In genomic region chr11:12673924-12674570, GRCh38 we compare ENCODE assay signal across 8 cellular contexts. TPM values are rescaled to one million over a fixed set of nuclear protein-coding genes. Genes with fewer than 3 reads are reported as not detected.
DNase-seq lines count a peak whose midpoint lies in the region; ATAC-seq and TF ChIP-seq lines count a peak whose summit lies in the region.

TSS of gene TEAD1 (plus strand) at chr11:12674421.

- peaks cover 0 to 4% (median 0%) of the 10 kb centered on the region in 3 donors for H3K36me3 Mint-ChIP-seq in CD8-positive, alpha-beta memory T cell
- peaks cover 17% of the 10 kb centered on the region for H3K36me3 Mint-ChIP-seq in natural killer cell
- no peaks in the 10 kb centered on the region for H3K36me3 Mint-ChIP-seq in stimulated activated memory B cell treated with anti-CD40 and anti-IgM and Interleukin-4, amounts not matched to agents 10 μg/mL and 1 μg/mL and 100 μg/mL, for 72 hours

- ATAC-seq in GM21515 (IDR thresholded peaks at IDR 0.05; ENCODE audit: unreplicated experiment) (peak; percentile 69), natural killer cell (peak; percentile 65 to 89 (median 88))
- ATAC-seq in stimulated activated memory B cell treated with anti-CD40 and anti-IgM and Interleukin-4, amounts not matched to agents 10 μg/mL and 1 μg/mL and 100 μg/mL, for 72 hours = peak; percentile 64

- H3K27me3 Mint-ChIP-seq in CD8-positive, alpha-beta memory T cell = peaks cover 64 to 74% of the 10 kb centered on the region in 2 donors
- peaks cover 40 to 65% of the 10 kb centered on the region in 2 donors for H3K27me3 Mint-ChIP-seq in natural killer cell (ENCODE audit: low read depth in 2 of 2)
- peaks cover 51% of the 10 kb centered on the region for H3K27me3 Mint-ChIP-seq in stimulated activated memory B cell treated with anti-CD40 and anti-IgM and Interleukin-4, amounts not matched to agents 10 μg/mL and 1 μg/mL and 100 μg/mL, for 72 hours

- peaks cover 38% of the 10 kb centered on the region for H3K27me3 ChIP-seq in CD8-positive, alpha-beta memory T cell (ENCODE audit: insufficient read depth, low read length, poor library complexity, severe bottlenecking)

- intact Hi-C loops in natural killer cell (cut with micrococcal nuclease) = no loop called here

- no peaks in the 10 kb centered on the region for H3K36me3 ChIP-seq in CD8-positive, alpha-beta memory T cell (ENCODE audit: insufficient read depth, low read length)

- H3K9me3 Mint-ChIP-seq in CD8-positive, alpha-beta memory T cell = peaks cover 0 to 4% (median 3%) of the 10 kb centered on the region in 5 donors
- peaks cover 4 to 5% of the 10 kb centered on the region in 2 donors for H3K9me3 Mint-ChIP-seq in natural killer cell
- H3K9me3 Mint-ChIP-seq in stimulated activated memory B cell treated with anti-CD40 and anti-IgM and Interleukin-4, amounts not matched to agents 10 μg/mL and 1 μg/mL and 100 μg/mL, for 72 hours = peaks cover 4% of the 10 kb centered on the region

- peak within 1 kb of the TSS; percentile 68 for H3K27ac ChIP-seq in CD8-positive, alpha-beta memory T cell (ENCODE audit: low read depth, low read length)

- H3K4me3 Mint-ChIP-seq in CD8-positive, alpha-beta memory T cell = peak within 1 kb of the TSS; percentile 78 to 87 (median 82)
- peak within 1 kb of the TSS; percentile 84 for H3K4me3 Mint-ChIP-seq in natural killer cell
- peak within 1 kb of the TSS; percentile 64 for H3K4me3 Mint-ChIP-seq in stimulated activated memory B cell treated with anti-CD40 and anti-IgM and Interleukin-4, amounts not matched to agents 10 μg/mL and 1 μg/mL and 100 μg/mL, for 72 hours

- TF ChIP-seq CTCF in fibroblast of pulmonary artery (IDR thresholded peaks at IDR 0.05; ENCODE audit: low read length, missing control alignments) (no peak), natural killer cell (IDR thresholded peaks at IDR 0.05) (no peak)

- peaks cover 11% of the 10 kb centered on the region for H3K4me1 ChIP-seq in CD8-positive, alpha-beta memory T cell (ENCODE audit: insufficient read depth, low read length)

- DNase-seq in CD8-positive, alpha-beta memory T cell = peak; percentile 68 to 81 (median 78)
- DNase-seq in HuH-7.5 (ENCODE audit: low spot score) = peak; percentile 91
- DNase-seq in RPMI7951 (ENCODE audit: low read depth) = peak; percentile 89
- DNase-seq in activated gamma-delta T cell (lab: John Stamatoyannopoulos, UW) = peak; percentile 60
- DNase-seq in fibroblast of pulmonary artery (ENCODE audit: low read depth) = peak; percentile 97
- DNase-seq in natural killer cell = peak; percentile 53

- peak within 1 kb of the TSS in 3 of 8 donors; percentile 30 to 74 (median 31) for H3K27ac Mint-ChIP-seq in CD8-positive, alpha-beta memory T cell
- no peak within 1 kb of the TSS for H3K27ac Mint-ChIP-seq in natural killer cell
- no peak within 1 kb of the TSS for H3K27ac Mint-ChIP-seq in stimulated activated memory B cell treated with anti-CD40 and anti-IgM and Interleukin-4, amounts not matched to agents 10 μg/mL and 1 μg/mL and 100 μg/mL, for 72 hours

- POLR2A ChIA-PET in CD8-positive, alpha-beta memory T cell (lab: Charles Lee) = interaction anchor here (0.5 kb wide), 1 partner anchor 830 kb away, joined by 3 read pairs; no protein-coding TSS in a partner anchor

- peaks cover 11 to 21% (median 20%) of the 10 kb centered on the region in 3 donors for H3K4me1 Mint-ChIP-seq in CD8-positive, alpha-beta memory T cell
- H3K4me1 Mint-ChIP-seq in natural killer cell = peaks cover 0 to 5% of the 10 kb centered on the region in 2 donors
- H3K4me1 Mint-ChIP-seq in stimulated activated memory B cell treated with anti-CD40 and anti-IgM and Interleukin-4, amounts not matched to agents 10 μg/mL and 1 μg/mL and 100 μg/mL, for 72 hours = no peaks in the 10 kb centered on the region

- CTCF ChIA-PET in CD8-positive, alpha-beta memory T cell (lab: Charles Lee) = no interaction called here

- no peaks in the 10 kb centered on the region for H3K9me3 ChIP-seq in CD8-positive, alpha-beta memory T cell (ENCODE audit: low read length)

- H3K4me3 ChIP-seq in CD8-positive, alpha-beta memory T cell (ENCODE audit: low read length) = peak within 1 kb of the TSS; percentile 61
- H3K4me3 ChIP-seq in fibroblast of pulmonary artery (replicated peaks; ENCODE audit: low read depth, low read length) = peak within 1 kb of the TSS; percentile 80

RNA-seq across cellular contexts. Expression of gene TEAD1, which starts in this region (rescaled TPM):
- under 1 TPM; 0.59 to 0.89 TPM for total RNA-seq in CD8-positive, alpha-beta memory T cell
- polyA plus RNA-seq in CD8-positive, alpha-beta memory T cell = not detected
- total RNA-seq in RPMI7951 (2014; rRNA removed; shearing (Covaris generic)) = 51.6 and 53.3 TPM in 2 replicates
- not detected for total RNA-seq in natural killer cell

Comparison
In these comparisons a context has a peak if more than half of its experiments do, and no peak if none do; other contexts are left out.
1. Peak in every context shown above with its lines: DNase-seq, ATAC-seq, H3K4me3 ChIP-seq and H3K27ac ChIP-seq.
2. RNA of gene TEAD1 (total RNA-seq): 51.6 to 53.3 TPM in RPMI7951; 0.59 to 0.89 TPM in CD8-positive, alpha-beta memory T cell and not detected in natural killer cell; every median in the first group is over 10 times any median in the second.
3. Peak in DNase-seq, H3K4me3 ChIP-seq and H3K27ac ChIP-seq in CD8-positive, alpha-beta memory T cell; RNA of the gene not detected or under 1 TPM.
4. Peak in DNase-seq and ATAC-seq in natural killer cell; RNA of the gene not detected or under 1 TPM.